22 cellular contexts compared by ENCODE assay signal in the genomic region with DNA sequence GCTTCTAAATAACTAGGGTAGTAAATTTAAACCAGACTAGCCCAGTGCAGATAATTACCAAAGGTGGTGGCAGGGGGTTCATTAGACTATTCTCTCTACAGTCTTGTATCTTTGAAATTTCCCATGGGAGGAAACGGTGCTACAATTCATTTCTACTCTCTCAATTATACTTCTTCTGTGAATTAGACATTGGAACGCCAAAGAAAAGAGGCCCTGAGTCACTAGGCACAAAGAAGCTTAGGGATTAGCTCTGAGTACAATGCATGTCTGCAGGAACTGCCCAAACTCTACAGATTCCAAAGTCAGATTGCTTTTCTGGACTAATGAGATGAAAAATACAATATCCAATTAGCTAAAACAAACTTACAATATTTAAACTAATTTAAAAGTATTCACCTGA. TPM values are rescaled to one million over a fixed set of nuclear protein-coding genes. Genes with fewer than 3 reads are reported as not detected.
DNase-seq lines count a peak whose midpoint lies in the region; ATAC-seq and TF ChIP-seq lines count a peak whose summit lies in the region.
"Had no signal": no experiment of that assay in that cellular context is flagged by ENCODE, and none has a peak within 500 bp of the region (broad histone marks: within the 10 kb centered on the region; RNA-seq: fewer than 3 reads in every experiment).

No MANE protein-coding gene starts in this region.

- H3K4me3 ChIP-seq in neural progenitor cell = peak overlapping the region; percentile 17
- H3K4me3 ChIP-seq: BLaER1 treated with 17β-estradiol and CSF1 and Interleukin-3, amounts not matched to agents 10 nM and 100 nM; GM23248 had no signal

- no peak overlapping the region for H3K9ac ChIP-seq in neural progenitor cell
- H3K9ac ChIP-seq: BLaER1 treated with 17β-estradiol and CSF1 and Interleukin-3, amounts not matched to agents 10 nM and 100 nM; GM23248 had no signal

- H3F3A ChIP-seq in neural progenitor cell (ENCODE audit: low read depth) = peaks cover 31% of the 10 kb centered on the region

- H3K4me1 ChIP-seq in neural progenitor cell = peaks cover 15% of the 10 kb centered on the region
- H3K4me1 ChIP-seq: BE2C; BLaER1 treated with 17β-estradiol and CSF1 and Interleukin-3, amounts not matched to agents 10 nM and 100 nM had no signal

- no peak overlapping the region for H2AFZ ChIP-seq in neural progenitor cell (replicated peaks)
- H2AFZ ChIP-seq: GM23248 had no signal

- peaks cover 13% of the 10 kb centered on the region for H4K20me1 ChIP-seq in neural progenitor cell (ENCODE audit: low read depth)

- H3K27me3 Mint-ChIP-seq in neural progenitor cell (ENCODE audit: insufficient read depth, low read depth) = no peaks in the 10 kb centered on the region
- H3K27me3 Mint-ChIP-seq: CD4-positive, alpha-beta T cell; CD8-positive, alpha-beta memory T cell had no signal

- H3K36me3 Mint-ChIP-seq in neural progenitor cell = peaks cover 49% of the 10 kb centered on the region

- H3K36me3 ChIP-seq in neural progenitor cell = peaks cover 33% of the 10 kb centered on the region

- peak overlapping the region; percentile 62 for H3K4me2 ChIP-seq in neural progenitor cell
- H3K4me2 ChIP-seq: BLaER1 treated with 17β-estradiol and CSF1 and Interleukin-3, amounts not matched to agents 10 nM and 100 nM had no signal

- ATAC-seq in HG03342 (IDR thresholded peaks at IDR 0.05; ENCODE audit: unreplicated experiment) = no peak
- ATAC-seq: HCT116 had no signal

- H3K9me3 Mint-ChIP-seq in neural progenitor cell = no peaks in the 10 kb centered on the region
- H3K9me3 Mint-ChIP-seq: CD4-positive, alpha-beta T cell; CD8-positive, alpha-beta memory T cell had no signal

- no peaks in the 10 kb centered on the region for H3K27me3 ChIP-seq in neural progenitor cell
- H3K27me3 ChIP-seq: BE2C; BLaER1 treated with 17β-estradiol and CSF1 and Interleukin-3, amounts not matched to agents 10 nM and 100 nM had no signal

- no peak overlapping the region for H3K4me3 Mint-ChIP-seq in neural progenitor cell
- H3K4me3 Mint-ChIP-seq: CD14-positive monocyte; CD4-positive, alpha-beta T cell; CD8-positive, alpha-beta memory T cell had no signal

- no peak for TF ChIP-seq CTCF in neural progenitor cell (IDR thresholded peaks at IDR 0.05)

- no peaks in the 10 kb centered on the region for H3K79me2 ChIP-seq in neural progenitor cell (ENCODE audit: low read depth)

- no peaks in the 10 kb centered on the region for H3K9me3 ChIP-seq in neural progenitor cell (ENCODE audit: low read depth)
- H3K9me3 ChIP-seq: BE2C had no signal

- H3K27ac ChIP-seq in neural progenitor cell = peak overlapping the region; percentile 91
- H3K27ac ChIP-seq: 22Rv1; BLaER1 treated with 17β-estradiol and CSF1 and Interleukin-3, amounts not matched to agents 10 nM and 100 nM; GM23248 had no signal

- peaks cover 17% of the 10 kb centered on the region for H3K4me1 Mint-ChIP-seq in neural progenitor cell
- H3K4me1 Mint-ChIP-seq: CD14-positive monocyte had no signal

- peak; percentile 11 for DNase-seq in NCI-H82 (lab: John Stamatoyannopoulos, UW)
- no peak for DNase-seq in NCI-H82 treated with DMSO at 0.1 percent for 48 hours (lab: John Stamatoyannopoulos, UW; ENCODE audit: unreplicated experiment)
- peak; percentile 35 for DNase-seq in astrocyte of the hippocampus (ENCODE audit: low read depth, low spot score)
- DNase-seq in neural progenitor cell (ENCODE audit: low spot score) = peak; percentile 80
- no peak for DNase-seq in cerebellar cortex (ENCODE audit: low spot score)
- DNase-seq in activated CD4-positive, alpha-beta T cell treated with anti-CD3 and anti-CD28 coated beads, Interleukin-2, amount 50 U/mL, for 48 hours = no peak
- DNase-seq in SW 1271 (lab: John Stamatoyannopoulos, UW) = no peak
- DNase-seq: ACHN; AML-193; BE2C; CD4-positive, alpha-beta T cell; CD8-positive, alpha-beta memory T cell; DMS53; DMS79 treated with DMSO at 0.1 percent for 48 hours; GF-D8; GM23248; H7 had no signal

- no peak overlapping the region for H3K27ac Mint-ChIP-seq in neural progenitor cell
- H3K27ac Mint-ChIP-seq: CD14-positive monocyte; CD4-positive, alpha-beta T cell; CD8-positive, alpha-beta memory T cell had no signal

RNA-seq across cellular contexts. Expression of a gene that starts 30.7 kb away (rescaled TPM):
- 777 and 813 TPM in 2 replicates for total RNA-seq in neural progenitor cell (ENCODE audit: low replicate concordance)

RNA-seq across cellular contexts. Expression of a gene that starts 41.9 kb away (rescaled TPM):
- 3,933 and 4,863 TPM in 2 replicates for total RNA-seq in neural progenitor cell (ENCODE audit: low replicate concordance)

Comparison
In these comparisons a context has a peak if more than half of its experiments do, and no peak if none do; other contexts are left out.
1. DNase-seq: peak in NCI-H82 (single experiment), astrocyte of the hippocampus (single experiment) and neural progenitor cell (single experiment); none in NCI-H82 treated with DMSO at 0.1 percent for 48 hours (single experiment), cerebellar cortex (single experiment), activated CD4-positive, alpha-beta T cell treated with anti-CD3 and anti-CD28 coated beads, Interleukin-2, amount 50 U/mL, for 48 hours (0 of 2) and SW 1271 (0 of 2).